Comparison of ENCODE assay signal across 8 cellular contexts in genomic region chrX:53714580-53715335, GRCh38. TPM values are rescaled to one million over a fixed set of nuclear protein-coding genes. Genes with fewer than 3 reads are reported as not detected.
A peak's percentile ranks its signal among the peaks of the same experiment; 100 is the strongest.
DNase-seq lines count a peak whose midpoint lies in the region; ATAC-seq and TF ChIP-seq lines count a peak whose summit lies in the region.

No MANE protein-coding gene starts in this region.

- H3K27ac ChIP-seq in transverse colon, result peak overlapping the region in 1 of 4 donors; percentile 21

- ATAC-seq in GM18517 (IDR thresholded peaks at IDR 0.05; ENCODE audit: unreplicated experiment) (peak; percentile 73), HG02642 (IDR thresholded peaks at IDR 0.05; ENCODE audit: poor library complexity, unreplicated experiment) (peak; percentile 69)

- in situ Hi-C loops in transverse colon (cut with MboI; ENCODE audit: low pct_ligation_motif_present in 1 of 4, low pct_unique_long_range_greater_than_20kb in 1 of 4, low sequenced_read_pairs in 3 of 4) (loop anchor here in 1 of 4 donors (25.0 kb wide), 1 partner anchor 123 kb away; no protein-coding TSS in a partner anchor), ACHN (cut with HindIII; ENCODE audit: low pct_ligation_motif_present, low pct_unique_long_range_greater_than_20kb, low sequenced_read_pairs) (no loop called here)

- no peak overlapping the region for H3K4me3 ChIP-seq in transverse colon

- H3K9me3 ChIP-seq in transverse colon, result no peaks in the 10 kb centered on the region

- DNase-seq in NOMO-1 (lab: John Stamatoyannopoulos, UW; ENCODE audit: unreplicated experiment in 2 of 2) (peak; percentile 52 to 65), left kidney (ENCODE audit: low read depth, low spot score) (peak; percentile 1), transverse colon (peak; percentile 14), SK-N-DZ (ENCODE audit: low spot score) (no peak), ACHN (no peak)
- DNase-seq in activated T-cell treated with anti-CD3 and anti-CD28 coated beads, Interleukin-2, amount 50 U/mL, for 1 hour, result peak; percentile 43

- H3K4me1 ChIP-seq in transverse colon, result no peaks in the 10 kb centered on the region

- TF ChIP-seq POLR2A in transverse colon (IDR thresholded peaks at IDR 0.05), result no peak

- H3K36me3 ChIP-seq in transverse colon, result no peaks in the 10 kb centered on the region

- WGBS in transverse colon (ENCODE audit: low coverage in 1 of 2), 2 donors, result 29% methylated on average over 4 of the region's 4 CpGs; no CpG with 5 or more reads in 1 of the 2 donors

- no peak for TF ChIP-seq EP300 in transverse colon (IDR thresholded peaks at IDR 0.05; ENCODE audit: low read depth)

- no peak for TF ChIP-seq CTCF in transverse colon (IDR thresholded peaks at IDR 0.05)

- intact Hi-C loops in transverse colon (cut with DNase I; ENCODE audit: low total_unique reads), result no loop called here

- H3K27me3 ChIP-seq in transverse colon, result no peaks in the 10 kb centered on the region

RNA-seq across cellular contexts. Expression of gene HUWE1, which starts 28.2 kb away (rescaled TPM):
- 100 to 1,000 TPM in 1 of 4 donors, 10 to 100 TPM in 3; 65.1 to 104 (median 84.7) TPM for total RNA-seq in transverse colon
- polyA plus RNA-seq in SK-N-DZ (2014; cell fraction: cytosol; rRNA removed), result 32.1 and 37.5 TPM in 2 replicates
- 49.0 and 80.5 TPM in 2 replicates for polyA plus RNA-seq in SK-N-DZ (2014; cell fraction: nucleus; rRNA removed)

Comparison
In these comparisons a context has a peak if more than half of its experiments do, and no peak if none do; other contexts are left out.
1. DNase-seq: peak in NOMO-1 (2 of 2), activated T-cell treated with anti-CD3 and anti-CD28 coated beads, Interleukin-2, amount 50 U/mL, for 1 hour (single experiment), left kidney (single experiment) and transverse colon (single experiment); none in SK-N-DZ (single experiment) and ACHN (single experiment).